9 cellular contexts compared by ENCODE assay signal in genomic region chr9:137422668-137423000, GRCh38. TPM values are rescaled to one million over a fixed set of nuclear protein-coding genes. Genes with fewer than 3 reads are reported as not detected.
DNase-seq lines count a peak whose midpoint lies in the region; FAIRE-seq and TF ChIP-seq lines count a peak whose summit lies in the region.
"Had no signal": no experiment of that assay in that cellular context is flagged by ENCODE, and none has a peak within 500 bp of the region (broad histone marks: within the 10 kb centered on the region; RNA-seq: fewer than 3 reads in every experiment).

No MANE protein-coding gene starts in this region.

- peak overlapping the region; percentile 85 for H2AFZ ChIP-seq in keratinocyte (ENCODE audit: control insufficient read depth, low read length)

- H3K9me3 ChIP-seq in keratinocyte (ENCODE audit: control insufficient read depth, low read depth, low read length) (no peaks in the 10 kb centered on the region), stomach (no peaks in the 10 kb centered on the region)

- H3K27ac Mint-ChIP-seq in brain, result peak overlapping the region in 4 of 5 experiments; percentile 71 to 92 (median 82)

- FAIRE-seq in keratinocyte (lab: Jason Lieb, UNC), result no peak
- FAIRE-seq: G401.6 had no signal

- 0 to 1% (median 0%) methylated on average over 19 to 43 of the region's 43 CpGs for WGBS in stomach, 5 donors

- no peaks in the 10 kb centered on the region for H4K20me1 ChIP-seq in keratinocyte (ENCODE audit: control insufficient read depth, extremely low read depth, insufficient read depth, low read length)

- no peaks in the 10 kb centered on the region for H3K9me3 Mint-ChIP-seq in brain

- POLR2A ChIA-PET in HEK293T (lab: Yijun Ruan, JAX), result interaction anchor here (0.7 to 2.4 kb wide), 15 partner anchors 8 to 293 kb away, joined by 3 to 18 read pairs (median 4); partner anchors contain the start of genes ENTPD8, MRPL41, NRARP and TUBB4B

- H3K4me1 ChIP-seq in keratinocyte (ENCODE audit: control insufficient read depth, extremely low read depth, insufficient read depth, low read length) (peaks cover 25% of the 10 kb centered on the region), stomach (peaks cover 17 to 54% (median 43%) of the 10 kb centered on the region in 4 donors)

- H3K4me3 ChIP-seq in keratinocyte (ENCODE audit: control insufficient read depth in 2 of 3, extremely low read depth in 1 of 3, insufficient read depth in 2 of 3, low read depth in 1 of 3, low read length in 3 of 3) (peak overlapping the region; percentile 58 to 97 (median 94)), stomach (peak overlapping the region; percentile 88 to 99 (median 96))

- no peaks in the 10 kb centered on the region for H3K27me3 Mint-ChIP-seq in brain

- H3K27me3 ChIP-seq in keratinocyte (ENCODE audit: control insufficient read depth, extremely low read depth, insufficient read depth, low read length) (no peaks in the 10 kb centered on the region), stomach (no peaks in the 10 kb centered on the region)

- H3K9ac ChIP-seq in keratinocyte (ENCODE audit: control insufficient read depth, extremely low read depth, insufficient read depth, low read length), result peak overlapping the region; percentile 80

- intact Hi-C loops in stomach (cut with DNase I; ENCODE audit: low total_unique reads), result no loop called here

- H3K79me2 ChIP-seq in keratinocyte (ENCODE audit: control insufficient read depth, insufficient read depth, low read length), result peaks cover 15% of the 10 kb centered on the region

- TF ChIP-seq EP300 in stomach (IDR thresholded peaks at IDR 0.05), result no peak

- no peak for TF ChIP-seq POLR2A in stomach (IDR thresholded peaks at IDR 0.05)

- peaks cover 26% of the 10 kb centered on the region for H3K4me1 Mint-ChIP-seq in brain

- H3K36me3 ChIP-seq in keratinocyte (ENCODE audit: control insufficient read depth in 2 of 2, extremely low read depth in 1 of 2, insufficient read depth in 2 of 2, low read length in 2 of 2), result no peaks in the 10 kb centered on the region
- peaks cover 0 to 4% (median under 1%) of the 10 kb centered on the region in 4 donors for H3K36me3 ChIP-seq in stomach

- no peaks in the 10 kb centered on the region for H3K9me1 ChIP-seq in keratinocyte (ENCODE audit: control insufficient read depth, extremely low read depth, insufficient read depth, low read length)

- TF ChIP-seq CTCF in brain (conservative IDR thresholded peaks at IDR 0.05) (no peak), keratinocyte (optimal IDR thresholded peaks at IDR 0.05 in 1 of 3, IDR thresholded peaks at IDR 0.05 in 1 of 3, conservative IDR thresholded peaks at IDR 0.05 in 1 of 3; ENCODE audit: extremely low read depth in 1 of 3, insufficient read depth in 2 of 3, low read length in 3 of 3) (no peak), stomach (IDR thresholded peaks at IDR 0.05) (no peak)

- dilution Hi-C loops in keratinocyte (cut with MboI; ENCODE audit: extremely low pct_ligation_motif_present, low sequenced_read_pairs), result no loop called here

- peak; percentile 48 for DNase-seq in NCI-H2196 (lab: John Stamatoyannopoulos, UW; ENCODE audit: unreplicated experiment)
- DNase-seq in NCI-H2196 treated with DMSO at 0.1 percent for 48 hours (lab: John Stamatoyannopoulos, UW; ENCODE audit: unreplicated experiment), result no peak
- DNase-seq in HEK293T (ENCODE audit: extremely low spot score), result peak; percentile 54
- peak; percentile 26 for DNase-seq in NCI-H226
- no peak for DNase-seq in keratinocyte (ENCODE audit: low read depth, low spot score)
- DNase-seq in stomach, result no peak
- no peak for DNase-seq in NK-92 (lab: John Stamatoyannopoulos, UW; ENCODE audit: unreplicated experiment)

- CTCF ChIA-PET in HEK293T (lab: Yijun Ruan, JAX), result interaction anchor here (0.6 to 1.6 kb wide), 5 partner anchors 11 to 121 kb away, joined by 3 to 4 read pairs (median 4); partner anchors contain the start of gene NRARP

- H3K27ac ChIP-seq in keratinocyte (ENCODE audit: control insufficient read depth, insufficient read depth, low read length) (peak overlapping the region; percentile 66), stomach (peak overlapping the region; percentile 80 to 95 (median 90))

- peak overlapping the region; percentile 99 for H3K4me2 ChIP-seq in keratinocyte (ENCODE audit: control insufficient read depth, extremely low read depth, insufficient read depth, low read depth, low read length)

- no peaks in the 10 kb centered on the region for H3K36me3 Mint-ChIP-seq in brain

- peak overlapping the region; percentile 91 to 93 (median 92) for H3K4me3 Mint-ChIP-seq in brain

TF ChIP-seq in HEK293T, 16 proteins besides CTCF, POLR2A, EP300 and RAD21:
- TF ChIP-seq ZNF384 (IDR thresholded peaks at IDR 0.05) (no peak), NFRKB (IDR thresholded peaks at IDR 0.05) (no peak), ARNT (IDR thresholded peaks at IDR 0.05) (no peak), BHLHE40 (IDR thresholded peaks at IDR 0.05; ENCODE audit: borderline replicate concordance) (no peak), ELF4 (IDR thresholded peaks at IDR 0.05) (no peak), FOXK2 (IDR thresholded peaks at IDR 0.05) (no peak), TARDBP (IDR thresholded peaks at IDR 0.05) (no peak), PKNOX1 (IDR thresholded peaks at IDR 0.05) (no peak), CTBP1 (IDR thresholded peaks at IDR 0.05; ENCODE audit: borderline replicate concordance) (no peak), FOXM1 (IDR thresholded peaks at IDR 0.05; ENCODE audit: borderline replicate concordance) (no peak), LEF1 (IDR thresholded peaks at IDR 0.05; ENCODE audit: borderline replicate concordance) (no peak), L3MBTL2 (conservative IDR thresholded peaks at IDR 0.05) (no peak), FOXA1 (IDR thresholded peaks at IDR 0.05) (no peak)

RNA-seq across cellular contexts. Expression of gene EXD3, which starts 0.3 kb away (rescaled TPM):
- polyA plus RNA-seq in brain (ENCODE audit: insufficient read depth, low read depth, low replicate concordance) (12.0 TPM), keratinocyte (1.5 to 5.4 TPM (median 1.9 TPM) in 3 replicates), stomach (10 to 100 TPM; 17.4 to 27.3 (median 20.7) TPM)
- polyA plus RNA-seq in keratinocyte (2011; ENCODE audit: low read depth), result 3.9 TPM
- polyA plus RNA-seq in keratinocyte (2011; cell fraction: cytosol; rRNA removed), result 0.94 and 3.9 TPM in 2 replicates
- 7.1 and 12.1 TPM in 2 replicates for polyA plus RNA-seq in keratinocyte (2011; cell fraction: nucleus; rRNA removed)
- 5.2 and 8.5 TPM in 2 replicates for polyA plus RNA-seq in keratinocyte (2012; ENCODE audit: low replicate concordance)
- 2.4 to 3.4 TPM (median 2.6 TPM) in 3 replicates for polyA minus RNA-seq in keratinocyte
- 5.4 TPM for polyA minus RNA-seq in keratinocyte (2011; cell fraction: cytosol; rRNA and poly(A)+ RNA removed)
- polyA minus RNA-seq in keratinocyte (2011; cell fraction: nucleus; rRNA and poly(A)+ RNA removed), result 3.8 and 5.1 TPM in 2 replicates
- 100 to 1,000 TPM in 1 of 5 donors, 10 to 100 TPM in 4; 12.9 to 105 (median 28.1) TPM for total RNA-seq in stomach

RNA-seq across cellular contexts. Expression of gene NOXA1, which starts 0.6 kb away (rescaled TPM):
- 7.3 TPM for polyA plus RNA-seq in brain (ENCODE audit: insufficient read depth, low read depth, low replicate concordance)
- 0.07 to 0.33 TPM (median 0.09 TPM) in 3 replicates for polyA plus RNA-seq in keratinocyte
- polyA plus RNA-seq in keratinocyte (2011; ENCODE audit: low read depth), result 0.50 TPM
- polyA plus RNA-seq in keratinocyte (2011; cell fraction: cytosol; rRNA removed), result 0.14 TPM in 1 of 2 replicates, not detected in the other
- polyA plus RNA-seq in keratinocyte (2011; cell fraction: nucleus; rRNA removed), result 0.74 and 1.4 TPM in 2 replicates
- 0.13 and 0.86 TPM in 2 replicates for polyA plus RNA-seq in keratinocyte (2012; ENCODE audit: low replicate concordance)
- not detected in 3 replicates for polyA minus RNA-seq in keratinocyte
- 1.2 TPM for polyA minus RNA-seq in keratinocyte (2011; cell fraction: cytosol; rRNA and poly(A)+ RNA removed)
- polyA minus RNA-seq in keratinocyte (2011; cell fraction: nucleus; rRNA and poly(A)+ RNA removed), result 0.63 and 0.93 TPM in 2 replicates
- 10 to 100 TPM in 2 of 5 donors, 1 to 10 TPM in 3; 3.5 to 43.2 (median 8.3) TPM for total RNA-seq in stomach
- 10 to 100 TPM; 14.4 to 20.5 (median 15.1) TPM for polyA plus RNA-seq in stomach

RNA-seq across cellular contexts. Expression of gene ENTPD8, which starts 18.5 kb away (rescaled TPM):
- 0.15 TPM for polyA plus RNA-seq in brain (ENCODE audit: insufficient read depth, low read depth, low replicate concordance)
- polyA plus RNA-seq in keratinocyte, result not detected in 3 replicates
- polyA plus RNA-seq in keratinocyte (2011; ENCODE audit: low read depth), result not detected
- polyA plus RNA-seq in keratinocyte (2011; cell fraction: cytosol; rRNA removed), result not detected in 2 replicates
- polyA plus RNA-seq in keratinocyte (2011; cell fraction: nucleus; rRNA removed), result 0.05 TPM in 1 of 2 replicates, not detected in the other
- polyA plus RNA-seq in keratinocyte (2012; ENCODE audit: low replicate concordance), result not detected in 2 replicates
- not detected in 3 replicates for polyA minus RNA-seq in keratinocyte
- not detected for polyA minus RNA-seq in keratinocyte (2011; cell fraction: cytosol; rRNA and poly(A)+ RNA removed)
- polyA minus RNA-seq in keratinocyte (2011; cell fraction: nucleus; rRNA and poly(A)+ RNA removed), result not detected in 2 replicates
- 10 to 100 TPM in 2 of 5 donors, 1 to 10 TPM in 1, under 1 TPM in 2; 0.89 to 37.9 (median 5.9) TPM for total RNA-seq in stomach
- polyA plus RNA-seq in stomach, result 10 to 100 TPM in 1 of 3 donors, 1 to 10 TPM in 2; 2.8 to 16.2 (median 7.6) TPM

RNA-seq across cellular contexts. Expression of gene NSMF, which starts 36.5 kb away (rescaled TPM):
- 145 TPM for polyA plus RNA-seq in brain (ENCODE audit: insufficient read depth, low read depth, low replicate concordance)
- 29.5 to 46.6 TPM (median 33.1 TPM) in 3 replicates for polyA plus RNA-seq in keratinocyte
- polyA plus RNA-seq in keratinocyte (2011; ENCODE audit: low read depth), result 5.6 TPM
- polyA plus RNA-seq in keratinocyte (2011; cell fraction: cytosol; rRNA removed), result 25.8 and 51.4 TPM in 2 replicates
- 97.1 and 113 TPM in 2 replicates for polyA plus RNA-seq in keratinocyte (2011; cell fraction: nucleus; rRNA removed)
- 23.0 and 34.1 TPM in 2 replicates for polyA plus RNA-seq in keratinocyte (2012; ENCODE audit: low replicate concordance)
- polyA minus RNA-seq in keratinocyte, result 28.3 to 102 TPM (median 39.7 TPM) in 3 replicates
- polyA minus RNA-seq in keratinocyte (2011; cell fraction: cytosol; rRNA and poly(A)+ RNA removed), result 67.9 TPM
- 34.3 and 39.8 TPM in 2 replicates for polyA minus RNA-seq in keratinocyte (2011; cell fraction: nucleus; rRNA and poly(A)+ RNA removed)
- 10 to 100 TPM; 11.7 to 84.9 (median 56.6) TPM for total RNA-seq in stomach
- polyA plus RNA-seq in stomach, result 10 to 100 TPM; 20.3 to 45.4 (median 28.9) TPM

Comparison
In these comparisons a context has a peak if more than half of its experiments do, and no peak if none do; other contexts are left out.
1. DNase-seq: peak in NCI-H2196 (single experiment), HEK293T (single experiment) and NCI-H226 (single experiment); none in NCI-H2196 treated with DMSO at 0.1 percent for 48 hours (single experiment), keratinocyte (single experiment), stomach (single experiment) and NK-92 (single experiment).